8 cellular contexts compared by ENCODE assay signal in the genomic region with DNA sequence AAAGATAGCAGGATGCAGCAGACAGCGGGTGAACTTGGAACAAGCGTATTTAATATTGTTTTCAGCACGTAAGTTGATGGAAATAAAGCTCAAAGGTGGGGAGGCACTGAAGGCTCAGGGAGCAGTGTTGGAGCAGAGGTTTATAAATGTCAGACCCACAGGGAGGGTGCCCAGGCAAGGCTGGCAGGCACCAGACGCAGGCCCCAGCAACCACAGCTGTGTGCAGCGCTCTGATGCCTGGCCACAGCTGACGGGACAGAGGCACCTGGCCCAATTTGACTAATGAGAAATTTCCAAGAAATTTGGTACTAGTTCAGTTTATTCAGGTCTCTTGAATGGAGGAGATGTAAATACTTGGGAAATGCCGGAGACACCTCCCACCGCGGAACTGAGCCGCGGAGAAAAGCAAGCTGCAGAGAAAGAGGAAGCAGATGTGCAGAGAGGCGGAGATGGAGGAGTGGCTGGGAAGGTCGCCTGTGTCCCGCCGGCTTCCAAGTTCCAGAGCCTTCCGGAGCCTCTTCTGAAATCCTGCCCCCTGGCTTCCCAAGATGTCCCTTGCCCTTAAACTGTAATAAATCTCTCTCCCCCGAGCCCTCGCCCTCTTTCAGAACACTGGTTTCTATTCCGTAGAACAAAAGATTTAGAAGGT. TPM values are rescaled to one million over a fixed set of nuclear protein-coding genes. Genes with fewer than 3 reads are reported as not detected.
A peak's percentile ranks its signal among the peaks of the same experiment; 100 is the strongest.
DNase-seq lines count a peak whose midpoint lies in the region; ATAC-seq, FAIRE-seq and TF ChIP-seq lines count a peak whose summit lies in the region.

No MANE protein-coding gene starts in this region.

- DNase-seq in GM12891 (ENCODE audit: insufficient read length, low spot score) (peak; percentile 28), RPMI7951 (ENCODE audit: low read depth) (peak; percentile 56), left cardiac atrium (peak; percentile 45), retinal pigment epithelial cell (ENCODE audit: low read depth) (no peak), G401 (ENCODE audit: low spot score) (no peak), NCI-H748 (lab: John Stamatoyannopoulos, UW; ENCODE audit: unreplicated experiment) (no peak), NCI-H748 treated with DMSO at 0.1 percent for 48 hours (lab: John Stamatoyannopoulos, UW) (no peak)
- no peak for DNase-seq in stimulated activated CD4-positive, alpha-beta T cell treated with anti-CD3 and anti-CD28 coated beads, Interleukin-1b, Interleukin-23, amount 100 ng/mL, for 48 hours

- ATAC-seq in left cardiac atrium = peak; percentile 56 to 84

- intact Hi-C loops in left cardiac atrium (cut with DNase I) = no loop called here

- peak; percentile 37 for TF ChIP-seq CTCF in retinal pigment epithelial cell (conservative IDR thresholded peaks at IDR 0.05; ENCODE audit: low read depth, low read length)

- TF ChIP-seq POLR2A in GM12891 (IDR thresholded peaks at IDR 0.05; ENCODE audit: low read depth, low read length) = no peak

- peak overlapping the region; percentile 3 for H3K4me3 ChIP-seq in retinal pigment epithelial cell (ENCODE audit: low read length)

- in situ Hi-C loops in G401 (cut with HindIII; ENCODE audit: low sequenced_read_pairs) = no loop called here

- FAIRE-seq in GM12891 (lab: Jason Lieb, UNC) = no peak

TF ChIP-seq in GM12891, 5 proteins besides CTCF, POLR2A, EP300 and RAD21:
- TF ChIP-seq POLR2AphosphoS5 (IDR thresholded peaks at IDR 0.05; ENCODE audit: low read depth, low read length) (no peak), POU2F2 (IDR thresholded peaks at IDR 0.05; ENCODE audit: low read depth, low read length) (no peak), SPI1 (IDR thresholded peaks at IDR 0.05; ENCODE audit: low read depth, low read length) (no peak), PAX5 (IDR thresholded peaks at IDR 0.05; ENCODE audit: insufficient read depth, low read length, severe bottlenecking) (no peak), TAF1 (IDR thresholded peaks at IDR 0.05; ENCODE audit: low read depth, low read length) (no peak)

RNA-seq across cellular contexts. Expression of a gene that starts 38.3 kb away (rescaled TPM):
- polyA plus RNA-seq in GM12891 (2012; ENCODE audit: low read depth, missing spikeins) = not detected
- total RNA-seq in RPMI7951 (2014; rRNA removed; shearing (Covaris generic)) = 1.4 and 2.1 TPM in 2 replicates
- total RNA-seq in left cardiac atrium = 10 to 100 TPM; 23.3 to 30.1 TPM
- total RNA-seq in G401 (2014; rRNA removed; shearing (Covaris generic)) = under 0.01 TPM in 1 of 2 replicates, not detected in the other

Comparison
In these comparisons a context has a peak if more than half of its experiments do, and no peak if none do; other contexts are left out.
1. DNase-seq: peak in GM12891 (single experiment), RPMI7951 (single experiment) and left cardiac atrium (single experiment); none in retinal pigment epithelial cell (single experiment), G401 (single experiment), stimulated activated CD4-positive, alpha-beta T cell treated with anti-CD3 and anti-CD28 coated beads, Interleukin-1b, Interleukin-23, amount 100 ng/mL, for 48 hours (single experiment), NCI-H748 (single experiment) and NCI-H748 treated with DMSO at 0.1 percent for 48 hours (single experiment).